Comparison of ENCODE assay signal across 23 cellular contexts in genomic region chr4:169120624-169121023, GRCh38.
DNase-seq lines count a peak whose midpoint lies in the region; ATAC-seq, FAIRE-seq and TF ChIP-seq lines count a peak whose summit lies in the region.
"Had no signal": no experiment of that assay in that cellular context is flagged by ENCODE, and none has a peak within 500 bp of the region (broad histone marks: within the 10 kb centered on the region; RNA-seq: fewer than 3 reads in every experiment).

No MANE protein-coding gene starts in this region.

- H3K27ac ChIP-seq in HepG2 (ENCODE audit: extremely low read length, insufficient read depth, low read length), result no peak overlapping the region
- no peak overlapping the region for H3K27ac ChIP-seq in right lobe of liver
- H3K27ac ChIP-seq in VCaP, result peak overlapping the region; percentile 96
- H3K27ac ChIP-seq in temporal lobe (ENCODE audit: low read depth, low read length), result peak overlapping the region; percentile 48
- H3K27ac ChIP-seq: GM23248, SJCRH30 had no signal

- no peak overlapping the region for H3K4me3 ChIP-seq in HepG2 (replicated peaks in 1 of 3; ENCODE audit: insufficient read depth in 1 of 3, low read depth in 2 of 3, low read length in 3 of 3)
- H3K4me3 ChIP-seq in right lobe of liver, result no peak overlapping the region
- H3K4me3 ChIP-seq: GM23248, SJCRH30 had no signal

- CTCF ChIA-PET in HepG2 (lab: Yijun Ruan, JAX; ENCODE audit: low intra/inter-chr PET ratio, low total read pairs), result no interaction called here

- H3K9me3 Mint-ChIP-seq in activated naive CD4-positive, alpha-beta T cell treated with anti-CD3 and anti-CD28 coated beads, Interleukin-2, amount 50 U/mL, for 72 hours, result no peaks in the 10 kb centered on the region
- H3K9me3 Mint-ChIP-seq: H9, IgD-negative memory B cell had no signal

- WGBS in HepG2 (ENCODE audit: low lambda C conversion rate), result 95% methylated on average over 2 of the region's 2 CpGs
- 94% methylated on average over 2 of the region's 2 CpGs for WGBS in right lobe of liver (ENCODE audit: insufficient coverage, low coverage, low lambda C conversion rate, missing lambda C conversion rate)

- ATAC-seq in HepG2 (no peak; the same call in 2 of the 3 replicates), right lobe of liver (no peak)
- ATAC-seq in activated naive CD4-positive, alpha-beta T cell treated with anti-CD3 and anti-CD28 coated beads, Interleukin-2, amount 50 U/mL, for 72 hours, result no peak

- intact Hi-C loops in HepG2 (cut with micrococcal nuclease; ENCODE audit: unreplicated experiment), result no loop called here
- intact Hi-C loops in right lobe of liver (cut with DNase I), result no loop called here

- peaks cover 9% of the 10 kb centered on the region; the same call in 1 of the 2 replicates for H3K4me1 ChIP-seq in HepG2 (ENCODE audit: insufficient read depth, low read length)
- H3K4me1 ChIP-seq in right lobe of liver, result peaks cover 0 to 25% (median 0%) of the 10 kb centered on the region in 4 donors
- H3K4me1 ChIP-seq: SJCRH30 had no signal

- peaks cover 3 to 16% of the 10 kb centered on the region in 2 experiments; a peak in 3 of 5 replicates for H3K36me3 ChIP-seq in HepG2 (replicated peaks in 1 of 2; ENCODE audit: control insufficient read depth in 1 of 2, insufficient read depth in 2 of 2, low read length in 2 of 2)
- H3K36me3 ChIP-seq in right lobe of liver, result peaks cover 0 to 13% (median 0%) of the 10 kb centered on the region in 4 donors

- no peak overlapping the region for H3K27ac Mint-ChIP-seq in activated naive CD4-positive, alpha-beta T cell treated with anti-CD3 and anti-CD28 coated beads, Interleukin-2, amount 50 U/mL, for 72 hours
- H3K27ac Mint-ChIP-seq: B cell, CD14-positive monocyte, H9, IgD-negative memory B cell had no signal

- FAIRE-seq in HepG2 (lab: Jason Lieb, UNC), result no peak
- FAIRE-seq: D721Med, RCC 7860 had no signal

- TF ChIP-seq CTCF in HepG2 (CRISPR knock-in tag; IDR thresholded peaks at IDR 0.05) (no peak), right lobe of liver (IDR thresholded peaks at IDR 0.05) (no peak), VCaP (conservative IDR thresholded peaks at IDR 0.05) (no peak), GM13976 (IDR thresholded peaks at IDR 0.05; ENCODE audit: borderline replicate concordance, control extremely low read depth, extremely low read depth, insufficient read depth, missing control alignments) (no peak)

- POLR2A ChIA-PET in HepG2 (lab: Yijun Ruan, JAX), result no interaction called here

- no peaks in the 10 kb centered on the region for H3K36me3 Mint-ChIP-seq in activated naive CD4-positive, alpha-beta T cell treated with anti-CD3 and anti-CD28 coated beads, Interleukin-2, amount 50 U/mL, for 72 hours

- H4K20me1 ChIP-seq in HepG2 (ENCODE audit: insufficient read depth, low read length), result no peaks in the 10 kb centered on the region

- BruUV-seq in HepG2 (replicated peaks; lab: Mats Ljungman, UMichigan), result no TSS peak

- no peaks in the 10 kb centered on the region for H3K9me3 ChIP-seq in HepG2 (ENCODE audit: low read length)
- no peaks in the 10 kb centered on the region for H3K9me3 ChIP-seq in right lobe of liver
- H3K9me3 ChIP-seq: SJCRH30 had no signal

- DNase-seq in HepG2 (ENCODE audit: low spot score) (peak; percentile 20), right lobe of liver (no peak), medulla oblongata (ENCODE audit: extremely low spot score) (peak; percentile 47), T-helper 9 cell (no peak), GM13976 (ENCODE audit: low spot score) (no peak)
- DNase-seq in activated naive CD4-positive, alpha-beta T cell treated with anti-CD3 and anti-CD28 coated beads, Interleukin-2, amount 50 U/mL, for 72 hours (ENCODE audit: low spot score in 2 of 2), result no peak
- DNase-seq: DMS53, GF-D8, GM23248, H9, NCI-H1105 treated with DMSO at 0.1 percent for 48 hours, NCI-H1694, NCI-H2081, NCI-H446, OCI-M1, SJCRH30 had no signal

- TF ChIP-seq EP300 in HepG2 (IDR thresholded peaks at IDR 0.05; ENCODE audit: low read depth in 2 of 2, low read length in 2 of 2) (no peak), HepG2 (CRISPR knock-in tag; IDR thresholded peaks at IDR 0.05; ENCODE audit: borderline replicate concordance) (no peak)

- no peak overlapping the region for H2AFZ ChIP-seq in HepG2 (ENCODE audit: low read length)
- H2AFZ ChIP-seq: GM23248 had no signal

- in situ Hi-C loops in HepG2 (cut with HindIII; ENCODE audit: extremely low pct_ligation_motif_present, low pct_unique_long_range_greater_than_20kb) (no loop called here), GM13976 (cut with MboI; ENCODE audit: low sequenced_read_pairs, unreplicated experiment) (no loop called here)

- H3K27me3 ChIP-seq in HepG2 (ENCODE audit: control insufficient read depth in 1 of 2, insufficient read depth in 2 of 2, low read length in 2 of 2), result no peaks in the 10 kb centered on the region
- H3K27me3 ChIP-seq in right lobe of liver, result no peaks in the 10 kb centered on the region
- H3K27me3 ChIP-seq: SJCRH30 had no signal

- no peak overlapping the region for H3K9ac ChIP-seq in HepG2 (ENCODE audit: insufficient read depth, low read depth, low read length)
- H3K9ac ChIP-seq: GM23248 had no signal

- TF ChIP-seq RAD21 in HepG2 (CRISPR knock-in tag; IDR thresholded peaks at IDR 0.05), result no peak

- TF ChIP-seq POLR2A in HepG2 (IDR thresholded peaks at IDR 0.05; ENCODE audit: insufficient read depth in 1 of 2, low read depth in 2 of 2, low read length in 2 of 2) (no peak), right lobe of liver (IDR thresholded peaks at IDR 0.05) (no peak)

- no peak overlapping the region for H3K4me2 ChIP-seq in HepG2 (ENCODE audit: low read depth, low read length)

- no peaks in the 10 kb centered on the region for H3K79me2 ChIP-seq in HepG2 (ENCODE audit: insufficient read depth, low read length)

TF ChIP-seq in HepG2, 621 proteins besides CTCF, POLR2A, EP300 and RAD21 (continues in another document):
- TF ChIP-seq ZFP36 (IDR thresholded peaks at IDR 0.05; ENCODE audit: borderline replicate concordance, low read depth, low read length, partially characterized antibody) (no peak), ZNF550 (CRISPR knock-in tag; IDR thresholded peaks at IDR 0.05; ENCODE audit: borderline replicate concordance) (no peak), ETV6 (CRISPR knock-in tag; conservative IDR thresholded peaks at IDR 0.05) (no peak), FOXA3 (CRISPR knock-in tag; IDR thresholded peaks at IDR 0.05) (no peak), ZNF331 (CRISPR knock-in tag; IDR thresholded peaks at IDR 0.05) (no peak), ZNF383 (CRISPR knock-in tag; IDR thresholded peaks at IDR 0.05; ENCODE audit: borderline replicate concordance) (no peak), ZNF260 (CRISPR knock-in tag; IDR thresholded peaks at IDR 0.05; ENCODE audit: borderline replicate concordance, low read depth) (no peak), TIGD3 (CRISPR knock-in tag; IDR thresholded peaks at IDR 0.05; ENCODE audit: borderline replicate concordance) (no peak), ZFP36L1 (CRISPR knock-in tag; IDR thresholded peaks at IDR 0.05) (no peak)
- TF ChIP-seq, protein P1, sequence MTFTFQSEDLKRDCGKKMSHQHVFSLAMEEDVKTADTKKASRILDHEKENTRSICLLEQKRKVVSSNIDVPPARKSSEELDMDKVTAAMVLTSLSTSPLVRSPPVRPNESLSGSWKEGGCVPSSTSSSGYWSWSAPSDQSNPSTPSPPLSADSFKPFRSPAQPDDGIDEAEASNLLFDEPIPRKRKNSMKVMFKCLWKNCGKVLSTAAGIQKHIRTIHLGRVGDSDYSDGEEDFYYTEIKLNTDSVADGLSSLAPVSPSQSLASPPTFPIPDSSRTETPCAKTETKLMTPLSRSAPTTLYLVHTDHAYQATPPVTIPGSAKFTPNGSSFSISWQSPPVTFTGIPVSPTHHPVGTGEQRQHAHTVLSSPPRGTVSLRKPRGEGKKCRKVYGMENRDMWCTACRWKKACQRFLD (CRISPR knock-in tag; IDR thresholded peaks at IDR 0.05; ENCODE audit: borderline replicate concordance), result no peak
- TF ChIP-seq, protein P2, sequence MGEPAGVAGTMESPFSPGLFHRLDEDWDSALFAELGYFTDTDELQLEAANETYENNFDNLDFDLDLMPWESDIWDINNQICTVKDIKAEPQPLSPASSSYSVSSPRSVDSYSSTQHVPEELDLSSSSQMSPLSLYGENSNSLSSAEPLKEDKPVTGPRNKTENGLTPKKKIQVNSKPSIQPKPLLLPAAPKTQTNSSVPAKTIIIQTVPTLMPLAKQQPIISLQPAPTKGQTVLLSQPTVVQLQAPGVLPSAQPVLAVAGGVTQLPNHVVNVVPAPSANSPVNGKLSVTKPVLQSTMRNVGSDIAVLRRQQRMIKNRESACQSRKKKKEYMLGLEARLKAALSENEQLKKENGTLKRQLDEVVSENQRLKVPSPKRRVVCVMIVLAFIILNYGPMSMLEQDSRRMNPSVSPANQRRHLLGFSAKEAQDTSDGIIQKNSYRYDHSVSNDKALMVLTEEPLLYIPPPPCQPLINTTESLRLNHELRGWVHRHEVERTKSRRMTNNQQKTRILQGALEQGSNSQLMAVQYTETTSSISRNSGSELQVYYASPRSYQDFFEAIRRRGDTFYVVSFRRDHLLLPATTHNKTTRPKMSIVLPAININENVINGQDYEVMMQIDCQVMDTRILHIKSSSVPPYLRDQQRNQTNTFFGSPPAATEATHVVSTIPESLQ (CRISPR knock-in tag; conservative IDR thresholded peaks at IDR 0.05), result no peak
- TF ChIP-seq, protein P3, sequence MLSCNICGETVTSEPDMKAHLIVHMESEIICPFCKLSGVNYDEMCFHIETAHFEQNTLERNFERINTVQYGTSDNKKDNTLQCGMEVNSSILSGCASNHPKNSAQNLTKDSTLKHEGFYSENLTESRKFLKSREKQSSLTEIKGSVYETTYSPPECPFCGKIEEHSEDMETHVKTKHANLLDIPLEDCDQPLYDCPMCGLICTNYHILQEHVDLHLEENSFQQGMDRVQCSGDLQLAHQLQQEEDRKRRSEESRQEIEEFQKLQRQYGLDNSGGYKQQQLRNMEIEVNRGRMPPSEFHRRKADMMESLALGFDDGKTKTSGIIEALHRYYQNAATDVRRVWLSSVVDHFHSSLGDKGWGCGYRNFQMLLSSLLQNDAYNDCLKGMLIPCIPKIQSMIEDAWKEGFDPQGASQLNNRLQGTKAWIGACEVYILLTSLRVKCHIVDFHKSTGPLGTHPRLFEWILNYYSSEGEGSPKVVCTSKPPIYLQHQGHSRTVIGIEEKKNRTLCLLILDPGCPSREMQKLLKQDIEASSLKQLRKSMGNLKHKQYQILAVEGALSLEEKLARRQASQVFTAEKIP (CRISPR knock-in tag; IDR thresholded peaks at IDR 0.05; ENCODE audit: borderline replicate concordance), result no peak

Comparison
In these comparisons a context has a peak if more than half of its experiments do, and no peak if none do; other contexts are left out.
1. DNase-seq: peak in HepG2 (single experiment) and medulla oblongata (single experiment); none in right lobe of liver (0 of 3), activated naive CD4-positive, alpha-beta T cell treated with anti-CD3 and anti-CD28 coated beads, Interleukin-2, amount 50 U/mL, for 72 hours (0 of 2), T-helper 9 cell (single experiment) and GM13976 (single experiment).
2. H3K27ac ChIP-seq: peak in VCaP (single experiment) and temporal lobe (single experiment); none in HepG2 (single experiment) and right lobe of liver (0 of 3).